Comparison of ENCODE assay signal across 8 cellular contexts in genomic region chr16:10385725-10386516, GRCh38. TPM values are rescaled to one million over a fixed set of nuclear protein-coding genes. Genes with fewer than 3 reads are reported as not detected.
A peak's percentile ranks its signal among the peaks of the same experiment; 100 is the strongest.
DNase-seq lines count a peak whose midpoint lies in the region; ATAC-seq and TF ChIP-seq lines count a peak whose summit lies in the region.

ATF7IP2 (plus strand) TSS chr16:10386061; CDS start chr16:10430621, 44,560 bp downstream.

- H3K27ac ChIP-seq in suprapubic skin = peak within 1 kb of the TSS; percentile 40

- peaks cover 3% of the 10 kb centered on the region for H3K27me3 ChIP-seq in suprapubic skin

- no peak for TF ChIP-seq POLR2A in suprapubic skin (IDR thresholded peaks at IDR 0.05)

- H3K4me3 Mint-ChIP-seq in activated naive CD4-positive, alpha-beta T cell treated with anti-CD3 and anti-CD28 coated beads for 36 hours = peak within 1 kb of the TSS; percentile 96

- intact Hi-C loops in activated naive CD4-positive, alpha-beta T cell treated with anti-CD3 and anti-CD28 coated beads for 36 hours (cut with micrococcal nuclease) = loop anchor here (5.0 to 10.0 kb wide), 4 partner anchors 59 to 356 kb away; partner anchors contain the start of gene NUBP1

- H3K36me3 ChIP-seq in suprapubic skin = no peaks in the 10 kb centered on the region

- H3K27ac Mint-ChIP-seq in activated naive CD4-positive, alpha-beta T cell treated with anti-CD3 and anti-CD28 coated beads for 36 hours = peak within 1 kb of the TSS; percentile 95

- CTCF ChIA-PET in activated naive CD4-positive, alpha-beta T cell treated with anti-CD3 and anti-CD28 coated beads for 36 hours (lab: Charles Lee) = interaction anchor here (1.4 kb wide), 1 partner anchor 71 kb away, joined by 3 read pairs; no protein-coding TSS in a partner anchor

- no peaks in the 10 kb centered on the region for H3K4me1 ChIP-seq in suprapubic skin

- DNase-seq in NCI-H82 (lab: John Stamatoyannopoulos, UW) (peak; percentile 72), NCI-H82 treated with DMSO at 0.1 percent for 48 hours (lab: John Stamatoyannopoulos, UW; ENCODE audit: unreplicated experiment) (no peak), SIG-M5 (lab: John Stamatoyannopoulos, UW) (peak; percentile 46), glomerular endothelial cell (ENCODE audit: extremely low read depth, low read depth, low spot score) (no peak), occipital lobe (lab: John Stamatoyannopoulos, UW) (peak; percentile 78), suprapubic skin (ENCODE audit: low spot score in 2 of 2) (peak; percentile 74 to 82)
- peak; percentile 95 for DNase-seq in activated naive CD4-positive, alpha-beta T cell treated with anti-CD3 and anti-CD28 coated beads for 36 hours

- no peaks in the 10 kb centered on the region for H3K9me3 ChIP-seq in suprapubic skin

- no peaks in the 10 kb centered on the region for H3K27me3 Mint-ChIP-seq in activated naive CD4-positive, alpha-beta T cell treated with anti-CD3 and anti-CD28 coated beads for 36 hours (ENCODE audit: low read depth)

- peak within 1 kb of the TSS; percentile 59 for H3K4me3 ChIP-seq in suprapubic skin

- peaks cover 19% of the 10 kb centered on the region for H3K36me3 Mint-ChIP-seq in activated naive CD4-positive, alpha-beta T cell treated with anti-CD3 and anti-CD28 coated beads for 36 hours (ENCODE audit: low read depth)

- H3K4me1 Mint-ChIP-seq in activated naive CD4-positive, alpha-beta T cell treated with anti-CD3 and anti-CD28 coated beads for 36 hours (ENCODE audit: low read depth) = peaks cover 37% of the 10 kb centered on the region

- TF ChIP-seq CTCF in suprapubic skin (IDR thresholded peaks at IDR 0.05) = no peak

- peak; percentile 76 for ATAC-seq in HG03108 (IDR thresholded peaks at IDR 0.05; ENCODE audit: unreplicated experiment)

- 17% methylated on average over 17 of the region's 66 CpGs for WGBS in suprapubic skin

- no peak for TF ChIP-seq EP300 in suprapubic skin (IDR thresholded peaks at IDR 0.05)

- H3K9me3 Mint-ChIP-seq in activated naive CD4-positive, alpha-beta T cell treated with anti-CD3 and anti-CD28 coated beads for 36 hours = no peaks in the 10 kb centered on the region

RNA-seq across cellular contexts. Expression of gene ATF7IP2, which starts in this region (rescaled TPM):
- total RNA-seq in activated naive CD4-positive, alpha-beta T cell treated with anti-CD3 and anti-CD28 coated beads for 36 hours = 10 to 100 TPM; 17.6 to 18.4 TPM
- total RNA-seq in glomerular endothelial cell (4.0 and 14.9 TPM in 2 replicates), occipital lobe (14.8 TPM), suprapubic skin (10 to 100 TPM in 2 of 4 donors, 1 to 10 TPM in 2; 2.8 to 22.6 (median 10.1) TPM)

Comparison
In these comparisons a context has a peak if more than half of its experiments do, and no peak if none do; other contexts are left out.
1. DNase-seq: peak in NCI-H82 (single experiment), SIG-M5 (single experiment), activated naive CD4-positive, alpha-beta T cell treated with anti-CD3 and anti-CD28 coated beads for 36 hours (single experiment), occipital lobe (single experiment) and suprapubic skin (2 of 2); none in NCI-H82 treated with DMSO at 0.1 percent for 48 hours (single experiment) and glomerular endothelial cell (single experiment).